14 cellular contexts compared by ENCODE assay signal in genomic region chr1:158283965-158284364, GRCh38. TPM values are rescaled to one million over a fixed set of nuclear protein-coding genes. Genes with fewer than 3 reads are reported as not detected.
DNase-seq lines count a peak whose midpoint lies in the region; ATAC-seq and TF ChIP-seq lines count a peak whose summit lies in the region.
"Had no signal": no experiment of that assay in that cellular context is flagged by ENCODE, and none has a peak within 500 bp of the region (broad histone marks: within the 10 kb centered on the region; RNA-seq: fewer than 3 reads in every experiment).

No MANE protein-coding gene starts in this region.

- H3K9me3 Mint-ChIP-seq in CD4-positive, CD25-positive, alpha-beta regulatory T cell, result peaks cover 0 to 13% (median 4%) of the 10 kb centered on the region in 7 donors

- H3K9me2 ChIP-seq in OCI-LY7 (ENCODE audit: insufficient read depth, low read length), result no peaks in the 10 kb centered on the region

- POLR2A ChIA-PET in OCI-LY7 (lab: Charles Lee), result interaction anchor here (0.6 to 1.8 kb wide), 9 partner anchors 26 to 721 kb away, joined by 3 to 6 read pairs (median 3); no protein-coding TSS in a partner anchor

- H3K4me3 Mint-ChIP-seq in CD4-positive, CD25-positive, alpha-beta regulatory T cell, result no peak overlapping the region
- H3K4me3 Mint-ChIP-seq: CD4-positive, alpha-beta memory T cell; T-helper 1 cell treated with Interleukin-12 subunit alpha and Interleukin-12 subunit beta and Interleukin-4 antibody, amounts not matched to agents 30 μg/mL and 1 μg/mL, for 36 hours had no signal

- H3K27ac ChIP-seq in CD4-positive, CD25-positive, alpha-beta regulatory T cell (ENCODE audit: insufficient read depth, low read length, poor library complexity, severe bottlenecking), result no peak overlapping the region
- H3K27ac ChIP-seq in OCI-LY7 (ENCODE audit: low read depth, low read length, poor library complexity, severe bottlenecking), result peak overlapping the region; percentile 89
- H3K27ac ChIP-seq: upper lobe of left lung had no signal

- no peak for DNase-seq in CD4-positive, CD25-positive, alpha-beta regulatory T cell
- DNase-seq in OCI-LY7 (ENCODE audit: low spot score) (peak; percentile 28), SK-N-DZ (ENCODE audit: low spot score) (no peak), BE2C (no peak), NCI-H2227 (lab: John Stamatoyannopoulos, UW; ENCODE audit: unreplicated experiment) (no peak), NCI-H2196 treated with DMSO at 0.1 percent for 48 hours (lab: John Stamatoyannopoulos, UW; ENCODE audit: unreplicated experiment) (no peak)
- DNase-seq: activated naive CD4-positive, alpha-beta T cell treated with Interleukin-2 at 50 U/mL for 16 hours; CD4-positive, alpha-beta memory T cell; upper lobe of left lung had no signal

- no peaks in the 10 kb centered on the region for H3K36me3 Mint-ChIP-seq in CD4-positive, CD25-positive, alpha-beta regulatory T cell
- H3K36me3 Mint-ChIP-seq: CD4-positive, alpha-beta memory T cell had no signal

- H2AFZ ChIP-seq in OCI-LY7 (ENCODE audit: low read length), result peak overlapping the region; percentile 42; the same call in 1 of the 2 replicates

- H3K4me1 ChIP-seq in CD4-positive, CD25-positive, alpha-beta regulatory T cell (ENCODE audit: control insufficient read depth, insufficient read depth, low read length, poor library complexity, severe bottlenecking), result no peaks in the 10 kb centered on the region
- H3K4me1 ChIP-seq in OCI-LY7 (ENCODE audit: insufficient read depth, low read length, poor library complexity, severe bottlenecking), result peaks cover 60% of the 10 kb centered on the region
- H3K4me1 ChIP-seq in BE2C, result no peaks in the 10 kb centered on the region
- H3K4me1 ChIP-seq: upper lobe of left lung had no signal

- no peaks in the 10 kb centered on the region for H3K36me3 ChIP-seq in CD4-positive, CD25-positive, alpha-beta regulatory T cell (ENCODE audit: control insufficient read depth, insufficient read depth, low read length)
- H3K36me3 ChIP-seq in OCI-LY7 (ENCODE audit: insufficient read depth, low read length) (no peaks in the 10 kb centered on the region; the same call in 1 of the 2 replicates), BE2C (no peaks in the 10 kb centered on the region)
- H3K36me3 ChIP-seq: upper lobe of left lung had no signal

- no peaks in the 10 kb centered on the region for H4K20me1 ChIP-seq in OCI-LY7 (ENCODE audit: insufficient read depth, low read length)

- peaks cover 20% of the 10 kb centered on the region for H3K27me3 ChIP-seq in CD4-positive, CD25-positive, alpha-beta regulatory T cell (ENCODE audit: control insufficient read depth, insufficient read depth, low read length)
- no peaks in the 10 kb centered on the region for H3K27me3 ChIP-seq in BE2C
- H3K27me3 ChIP-seq: upper lobe of left lung had no signal

- H3K27me3 Mint-ChIP-seq in CD4-positive, CD25-positive, alpha-beta regulatory T cell, result no peaks in the 10 kb centered on the region

- no peaks in the 10 kb centered on the region for H3K79me2 ChIP-seq in OCI-LY7 (ENCODE audit: insufficient read depth, low read depth, low read length)

- TF ChIP-seq CTCF in OCI-LY7 (conservative IDR thresholded peaks at IDR 0.05; ENCODE audit: low read length), result no peak
- no peak for TF ChIP-seq CTCF in BE2C (IDR thresholded peaks at IDR 0.05; ENCODE audit: low read depth, low read length)

- CTCF ChIA-PET in OCI-LY7 (lab: Charles Lee; ENCODE audit: unreplicated experiment), result no interaction called here

- intact Hi-C loops in OCI-LY7 (cut with micrococcal nuclease; ENCODE audit: unreplicated experiment), result loop anchor here (2.0 kb wide), 1 partner anchor 35 kb away; no protein-coding TSS in a partner anchor

- no peaks in the 10 kb centered on the region for H3K9me3 ChIP-seq in CD4-positive, CD25-positive, alpha-beta regulatory T cell (ENCODE audit: control insufficient read depth in 2 of 2, low read length in 2 of 2)
- H3K9me3 ChIP-seq in OCI-LY7 (ENCODE audit: low read length) (peaks cover 22% of the 10 kb centered on the region; the same call in 1 of the 2 replicates), BE2C (no peaks in the 10 kb centered on the region)

- peaks cover 0 to 5% (median 1%) of the 10 kb centered on the region in 4 donors for H3K4me1 Mint-ChIP-seq in CD4-positive, CD25-positive, alpha-beta regulatory T cell

- H3K27ac Mint-ChIP-seq in CD4-positive, CD25-positive, alpha-beta regulatory T cell, result peak overlapping the region in 1 of 3 donors; percentile 5
- H3K27ac Mint-ChIP-seq: CD4-positive, alpha-beta memory T cell; T-helper 1 cell treated with Interleukin-12 subunit alpha and Interleukin-12 subunit beta and Interleukin-4 antibody, amounts not matched to agents 30 μg/mL and 1 μg/mL, for 36 hours had no signal

- no peak overlapping the region for H3K4me3 ChIP-seq in CD4-positive, CD25-positive, alpha-beta regulatory T cell (ENCODE audit: low read depth, low read length)
- no peak overlapping the region for H3K4me3 ChIP-seq in OCI-LY7 (ENCODE audit: low read depth, low read length, poor library complexity, severe bottlenecking)
- no peak overlapping the region for H3K4me3 ChIP-seq in BE2C (ENCODE audit: low read depth, low read length)
- H3K4me3 ChIP-seq: lung, upper lobe of left lung had no signal

- peak overlapping the region; percentile 85 for H3K4me2 ChIP-seq in OCI-LY7 (ENCODE audit: low read length)

- BruUV-seq in OCI-LY7 (replicated peaks; lab: Mats Ljungman, UMichigan), result no TSS peak

- ATAC-seq in CD4-positive, CD25-positive, alpha-beta regulatory T cell (ENCODE audit: low read depth in 2 of 2), result peak; percentile 28 to 35
- ATAC-seq in GM19372 (IDR thresholded peaks at IDR 0.05; ENCODE audit: low read depth, unreplicated experiment), result peak; percentile 45
- peak; percentile 43 for ATAC-seq in HG03064 (IDR thresholded peaks at IDR 0.05; ENCODE audit: low read depth, unreplicated experiment)

RNA-seq across cellular contexts. Expression of gene CD1C, which starts 5.8 kb away (rescaled TPM):
- total RNA-seq in CD4-positive, CD25-positive, alpha-beta regulatory T cell, result not detected
- under 1 TPM in 1 of 4 donors, not detected in 3; 0.68 TPM for polyA plus RNA-seq in CD4-positive, CD25-positive, alpha-beta regulatory T cell
- 2.6 and 3.2 TPM in 2 replicates for total RNA-seq in OCI-LY7 (2014; rRNA removed; shearing (Covaris generic))
- 16.0 and 28.7 TPM in 2 replicates for total RNA-seq in OCI-LY7 (2022)
- not detected in 2 replicates for polyA plus RNA-seq in SK-N-DZ (2014; cell fraction: cytosol; rRNA removed)
- not detected in 2 replicates for polyA plus RNA-seq in SK-N-DZ (2014; cell fraction: nucleus; rRNA removed)
- polyA plus RNA-seq in BE2C (2012; ENCODE audit: insufficient read depth, insufficient read length, low read depth), result not detected
- total RNA-seq: CD4-positive, alpha-beta memory T cell had no signal

RNA-seq across cellular contexts. Expression of gene CD1A, which starts 29.7 kb away (rescaled TPM):
- not detected for total RNA-seq in CD4-positive, CD25-positive, alpha-beta regulatory T cell
- not detected for polyA plus RNA-seq in CD4-positive, CD25-positive, alpha-beta regulatory T cell
- not detected in 2 replicates for total RNA-seq in OCI-LY7 (2014; rRNA removed; shearing (Covaris generic))
- total RNA-seq in OCI-LY7 (2022), result 0.40 and 0.57 TPM in 2 replicates
- not detected in 2 replicates for polyA plus RNA-seq in SK-N-DZ (2014; cell fraction: cytosol; rRNA removed)
- polyA plus RNA-seq in SK-N-DZ (2014; cell fraction: nucleus; rRNA removed), result not detected in 2 replicates
- polyA plus RNA-seq in BE2C (2012; ENCODE audit: insufficient read depth, insufficient read length, low read depth), result not detected
- total RNA-seq: CD4-positive, alpha-beta memory T cell; H1 had no signal
- polyA plus RNA-seq: CD4-positive, alpha-beta memory T cell; H1 had no signal

RNA-seq across cellular contexts. Expression of gene CD1B, which starts 47.4 kb away (rescaled TPM):
- not detected for total RNA-seq in CD4-positive, CD25-positive, alpha-beta regulatory T cell
- not detected for polyA plus RNA-seq in CD4-positive, CD25-positive, alpha-beta regulatory T cell
- not detected in 2 replicates for total RNA-seq in OCI-LY7 (2014; rRNA removed; shearing (Covaris generic))
- total RNA-seq in OCI-LY7 (2022), result not detected in 2 replicates
- polyA plus RNA-seq in SK-N-DZ (2014; cell fraction: cytosol; rRNA removed), result not detected in 2 replicates
- not detected in 2 replicates for polyA plus RNA-seq in SK-N-DZ (2014; cell fraction: nucleus; rRNA removed)
- polyA plus RNA-seq in BE2C (2012; ENCODE audit: insufficient read depth, insufficient read length, low read depth), result not detected
- total RNA-seq: CD4-positive, alpha-beta memory T cell; H1; lung had no signal
- polyA plus RNA-seq: CD4-positive, alpha-beta memory T cell; H1 had no signal
